1 cellular context compared by ENCODE assay signal in genomic region chr1:216926681-216927080, GRCh38.
TF ChIP-seq lines count a peak whose summit lies in the region.

No MANE protein-coding gene starts in this region.

TF ChIP-seq in WTC11, 78 proteins besides CTCF, POLR2A, EP300 and RAD21 (continued from another document):
- no peak for TF ChIP-seq ARID4B (CRISPR knock-in tag; IDR thresholded peaks at IDR 0.05; ENCODE audit: borderline replicate concordance)
- TF ChIP-seq E2F4 (CRISPR knock-in tag; IDR thresholded peaks at IDR 0.05; ENCODE audit: borderline replicate concordance, low read depth): no peak
- no peak for TF ChIP-seq AFF4 (CRISPR knock-in tag; IDR thresholded peaks at IDR 0.05; ENCODE audit: borderline replicate concordance)
- TF ChIP-seq ZNF317 (CRISPR knock-in tag; IDR thresholded peaks at IDR 0.05; ENCODE audit: borderline replicate concordance, low read depth): no peak
- no peak for TF ChIP-seq EMX1 (CRISPR knock-in tag; IDR thresholded peaks at IDR 0.05)
- TF ChIP-seq GTF2I (CRISPR knock-in tag; conservative IDR thresholded peaks at IDR 0.05): no peak
- TF ChIP-seq USF2 (CRISPR knock-in tag; IDR thresholded peaks at IDR 0.05): no peak
- TF ChIP-seq NFATC4 (CRISPR knock-in tag; IDR thresholded peaks at IDR 0.05): no peak
- TF ChIP-seq FOXJ3 (CRISPR knock-in tag; IDR thresholded peaks at IDR 0.05; ENCODE audit: borderline replicate concordance): no peak
- TF ChIP-seq CREB1 (CRISPR knock-in tag; IDR thresholded peaks at IDR 0.05): no peak
- TF ChIP-seq RORB (CRISPR knock-in tag; IDR thresholded peaks at IDR 0.05): no peak
- no peak for TF ChIP-seq ZSCAN18 (CRISPR knock-in tag; IDR thresholded peaks at IDR 0.05)
- no peak for TF ChIP-seq JUN (CRISPR knock-in tag; IDR thresholded peaks at IDR 0.05)
